Comparison of ENCODE assay signal across 23 cellular contexts in genomic region chr15:71078506-71079207, GRCh38. TPM values are rescaled to one million over a fixed set of nuclear protein-coding genes. Genes with fewer than 3 reads are reported as not detected.
DNase-seq lines count a peak whose midpoint lies in the region; ATAC-seq, FAIRE-seq and TF ChIP-seq lines count a peak whose summit lies in the region.
"Had no signal": no experiment of that assay in that cellular context is flagged by ENCODE, and none has a peak within 500 bp of the region (broad histone marks: within the 10 kb centered on the region; RNA-seq: fewer than 3 reads in every experiment).

No MANE protein-coding gene starts in this region.

- H3K36me3 ChIP-seq in PC-3 (ENCODE audit: low read depth, low read length), result no peaks in the 10 kb centered on the region
- no peaks in the 10 kb centered on the region for H3K36me3 ChIP-seq in pancreas
- no peaks in the 10 kb centered on the region for H3K36me3 ChIP-seq in OCI-LY7 (ENCODE audit: insufficient read depth, low read length)
- H3K36me3 ChIP-seq in CD4-positive, alpha-beta memory T cell (ENCODE audit: insufficient read depth, low read length), result no peaks in the 10 kb centered on the region
- H3K36me3 ChIP-seq: BLaER1 treated with 17β-estradiol and CSF1 and Interleukin-3, amounts not matched to agents 10 nM and 100 nM; HAP-1; left lung had no signal

- H3K9me3 Mint-ChIP-seq in CD4-positive, alpha-beta memory T cell, result peaks cover 0 to 12% (median 2%) of the 10 kb centered on the region in 8 donors
- H3K9me3 Mint-ChIP-seq: activated T-cell treated with anti-CD3 and anti-CD28 coated beads, Interleukin-2, amount 50 U/mL, for 24 hours; dendritic cell treated with granulocyte-macrophage colony-stimulating factor and Interleukin-4, amounts not matched to agents 40 ng/mL and 50 ng/mL, for 4 days; stimulated activated effector memory CD8-positive, alpha-beta T cell treated with anti-CD3 and anti-CD28 coated beads, Interleukin-12 subunit alpha, Interleukin-12 subunit beta, amount 100 ng/mL, for 72 hours had no signal

- no peak overlapping the region for H3K27ac Mint-ChIP-seq in CD4-positive, alpha-beta memory T cell
- H3K27ac Mint-ChIP-seq: activated T-cell treated with anti-CD3 and anti-CD28 coated beads, Interleukin-2, amount 50 U/mL, for 24 hours; dendritic cell treated with granulocyte-macrophage colony-stimulating factor and Interleukin-4, amounts not matched to agents 40 ng/mL and 50 ng/mL, for 4 days; stimulated activated effector memory CD8-positive, alpha-beta T cell treated with anti-CD3 and anti-CD28 coated beads, Interleukin-12 subunit alpha, Interleukin-12 subunit beta, amount 100 ng/mL, for 72 hours had no signal

- no peaks in the 10 kb centered on the region for H4K20me1 ChIP-seq in PC-3 (ENCODE audit: low read length)
- no peaks in the 10 kb centered on the region for H4K20me1 ChIP-seq in OCI-LY7 (ENCODE audit: insufficient read depth, low read length)
- H4K20me1 ChIP-seq: BLaER1 treated with 17β-estradiol and CSF1 and Interleukin-3, amounts not matched to agents 10 nM and 100 nM had no signal

- no peak for DNase-seq in A549 (ENCODE audit: low read depth in 1 of 2, low spot score in 1 of 2)
- DNase-seq in PC-3, result peak; percentile 4
- no peak for DNase-seq in epithelial cell of prostate (ENCODE audit: low read depth, low spot score)
- no peak for DNase-seq in pancreas
- DNase-seq in activated CD4-positive, alpha-beta T cell treated with anti-CD3 and anti-CD28 coated beads, Interleukin-2, amount 50 U/mL, for 1 hour, result no peak
- no peak for DNase-seq in OCI-LY7 (ENCODE audit: low spot score)
- DNase-seq in CD4-positive, alpha-beta memory T cell, result no peak
- DNase-seq: activated CD4-positive, CD25-positive, alpha-beta regulatory T cell treated with anti-CD3 and anti-CD28 coated beads, Interleukin-2, amount 50 U/mL, for 72 hours; activated naive CD4-positive, alpha-beta T cell; activated T-cell treated with anti-CD3 and anti-CD28 coated beads, Interleukin-2, amount 50 U/mL, for 24 hours; head of caudate nucleus; KBM-7; left lung; NCI-H1694; NCI-H526 treated with DMSO at 0.1 percent for 48 hours; stimulated activated CD4-positive, alpha-beta T cell treated with anti-CD3 and anti-CD28 coated beads, Interleukin-1b, Interleukin-23, amount 100 ng/mL, for 48 hours had no signal

- H3K4me2 ChIP-seq in A549 (peak overlapping the region; percentile 18; the same call in 1 of the 3 replicates), PC-3 (ENCODE audit: low read length) (peak overlapping the region; percentile 69), OCI-LY7 (ENCODE audit: low read length) (no peak overlapping the region)
- H3K4me2 ChIP-seq: BLaER1 treated with 17β-estradiol and CSF1 and Interleukin-3, amounts not matched to agents 10 nM and 100 nM had no signal

- no peak overlapping the region for H3K4me3 ChIP-seq in A549
- no peak overlapping the region for H3K4me3 ChIP-seq in PC-3 (ENCODE audit: low read length)
- H3K4me3 ChIP-seq in pancreas, result no peak overlapping the region
- no peak overlapping the region for H3K4me3 ChIP-seq in OCI-LY7 (ENCODE audit: low read depth, low read length, poor library complexity, severe bottlenecking)
- H3K4me3 ChIP-seq in CD4-positive, alpha-beta memory T cell (ENCODE audit: low read length in 2 of 2), result no peak overlapping the region
- H3K4me3 ChIP-seq: BLaER1 treated with 17β-estradiol and CSF1 and Interleukin-3, amounts not matched to agents 10 nM and 100 nM; HAP-1; left lung had no signal

- H3K4me1 ChIP-seq in A549, result peaks cover 7% of the 10 kb centered on the region; the same call in 1 of the 3 replicates
- peaks cover 31% of the 10 kb centered on the region for H3K4me1 ChIP-seq in PC-3 (ENCODE audit: insufficient read depth, low read length)
- no peaks in the 10 kb centered on the region for H3K4me1 ChIP-seq in pancreas
- H3K4me1 ChIP-seq in OCI-LY7 (ENCODE audit: insufficient read depth, low read length, poor library complexity, severe bottlenecking), result no peaks in the 10 kb centered on the region
- no peaks in the 10 kb centered on the region for H3K4me1 ChIP-seq in CD4-positive, alpha-beta memory T cell (ENCODE audit: insufficient read depth, low read length)
- H3K4me1 ChIP-seq: BLaER1 treated with 17β-estradiol and CSF1 and Interleukin-3, amounts not matched to agents 10 nM and 100 nM; HAP-1 had no signal

- H3K27me3 ChIP-seq in PC-3 (ENCODE audit: low read length) (no peaks in the 10 kb centered on the region), pancreas (no peaks in the 10 kb centered on the region)
- H3K27me3 ChIP-seq in CD4-positive, alpha-beta memory T cell (ENCODE audit: insufficient read depth, low read length), result no peaks in the 10 kb centered on the region
- H3K27me3 ChIP-seq: BLaER1 treated with 17β-estradiol and CSF1 and Interleukin-3, amounts not matched to agents 10 nM and 100 nM; left lung had no signal

- peak overlapping the region; percentile 77 for H3K9ac ChIP-seq in PC-3 (ENCODE audit: low read length)
- H3K9ac ChIP-seq: BLaER1 treated with 17β-estradiol and CSF1 and Interleukin-3, amounts not matched to agents 10 nM and 100 nM had no signal

- no peak overlapping the region for H3K4me3 Mint-ChIP-seq in CD4-positive, alpha-beta memory T cell
- H3K4me3 Mint-ChIP-seq: activated T-cell treated with anti-CD3 and anti-CD28 coated beads, Interleukin-2, amount 50 U/mL, for 24 hours; dendritic cell treated with granulocyte-macrophage colony-stimulating factor and Interleukin-4, amounts not matched to agents 40 ng/mL and 50 ng/mL, for 4 days; neural crest cell; stimulated activated effector memory CD8-positive, alpha-beta T cell treated with anti-CD3 and anti-CD28 coated beads, Interleukin-12 subunit alpha, Interleukin-12 subunit beta, amount 100 ng/mL, for 72 hours had no signal

- peaks cover 5 to 21% of the 10 kb centered on the region in 2 donors for H3K27me3 Mint-ChIP-seq in CD4-positive, alpha-beta memory T cell

- no peaks in the 10 kb centered on the region for H3K4me1 Mint-ChIP-seq in CD4-positive, alpha-beta memory T cell
- H3K4me1 Mint-ChIP-seq: neural crest cell; stimulated activated effector memory CD8-positive, alpha-beta T cell treated with anti-CD3 and anti-CD28 coated beads, Interleukin-12 subunit alpha, Interleukin-12 subunit beta, amount 100 ng/mL, for 72 hours had no signal

- H3K36me3 Mint-ChIP-seq in CD4-positive, alpha-beta memory T cell, result no peaks in the 10 kb centered on the region
- H3K36me3 Mint-ChIP-seq: stimulated activated effector memory CD8-positive, alpha-beta T cell treated with anti-CD3 and anti-CD28 coated beads, Interleukin-12 subunit alpha, Interleukin-12 subunit beta, amount 100 ng/mL, for 72 hours had no signal

- TF ChIP-seq EP300 in A549 (IDR thresholded peaks at IDR 0.05), result no peak

- H3K79me2 ChIP-seq in PC-3 (ENCODE audit: low read length), result no peaks in the 10 kb centered on the region
- no peaks in the 10 kb centered on the region for H3K79me2 ChIP-seq in OCI-LY7 (ENCODE audit: insufficient read depth, low read depth, low read length)

- no peak for FAIRE-seq in A549 (lab: Jason Lieb, UNC)
- no peak for FAIRE-seq in pancreas (lab: Jason Lieb, UNC)
- FAIRE-seq: endometrium had no signal

- ATAC-seq in A549 (no peak), PC-3 (peak; percentile 30), pancreas (no peak), GM21390 (IDR thresholded peaks at IDR 0.05; ENCODE audit: unreplicated experiment) (no peak)
- ATAC-seq: stimulated activated effector memory CD8-positive, alpha-beta T cell treated with anti-CD3 and anti-CD28 coated beads, Interleukin-12 subunit alpha, Interleukin-12 subunit beta, amount 100 ng/mL, for 72 hours had no signal

- H3K27ac ChIP-seq in A549 (peak overlapping the region in 1 of 2 experiments; percentile 2; a peak in 1 of 6 replicates), PC-3 (ENCODE audit: low read length) (peak overlapping the region; percentile 97), epithelial cell of prostate (peak overlapping the region; percentile 92), pancreas (peak overlapping the region in 3 of 4 donors; percentile 2 to 33 (median 32)), OCI-LY7 (ENCODE audit: low read depth, low read length, poor library complexity, severe bottlenecking) (no peak overlapping the region)
- H3K27ac ChIP-seq in CD4-positive, alpha-beta memory T cell (ENCODE audit: low read depth, low read length), result no peak overlapping the region
- H3K27ac ChIP-seq: BLaER1 treated with 17β-estradiol and CSF1 and Interleukin-3, amounts not matched to agents 10 nM and 100 nM had no signal

- H2AFZ ChIP-seq in PC-3 (ENCODE audit: low read length) (no peak overlapping the region), OCI-LY7 (ENCODE audit: low read length) (no peak overlapping the region)

- no peak for TF ChIP-seq CTCF in A549 (IDR thresholded peaks at IDR 0.05)
- TF ChIP-seq CTCF in PC-3 (conservative IDR thresholded peaks at IDR 0.05; ENCODE audit: low read depth, low read length), result no peak
- TF ChIP-seq CTCF in pancreas (IDR thresholded peaks at IDR 0.05), result no peak
- TF ChIP-seq CTCF in OCI-LY7 (conservative IDR thresholded peaks at IDR 0.05; ENCODE audit: low read length), result no peak

- BruUV-seq in PC-3 (replicated peaks; lab: Mats Ljungman, UMichigan), result no TSS peak
- no TSS peak for BruUV-seq in OCI-LY7 (replicated peaks; lab: Mats Ljungman, UMichigan)

- H3K9me3 ChIP-seq in A549 (0 out of 3 replicates have a peak, but pooled peaks cover 10% of the 10 kb centered on the region), PC-3 (ENCODE audit: low read length) (no peaks in the 10 kb centered on the region), pancreas (no peaks in the 10 kb centered on the region), OCI-LY7 (ENCODE audit: low read length) (no peaks in the 10 kb centered on the region)
- H3K9me3 ChIP-seq in CD4-positive, alpha-beta memory T cell (ENCODE audit: control insufficient read depth in 1 of 2, low read length in 2 of 2), result no peaks in the 10 kb centered on the region
- H3K9me3 ChIP-seq: HAP-1 had no signal

- peaks cover 9% of the 10 kb centered on the region for H3F3A ChIP-seq in PC-3 (ENCODE audit: low read length, unreplicated experiment)

- H3K9me2 ChIP-seq in PC-3 (replicated peaks; ENCODE audit: low read length) (no peaks in the 10 kb centered on the region), OCI-LY7 (ENCODE audit: insufficient read depth, low read length) (no peaks in the 10 kb centered on the region)

- POLR2A ChIA-PET in A549 (lab: Yijun Ruan, JAX) (interaction anchor here (0.6 kb wide), 1 partner anchor 210 kb away, joined by 5 read pairs; no protein-coding TSS in a partner anchor), PC-3 (lab: Charles Lee; ENCODE audit: unreplicated experiment) (no interaction called here), OCI-LY7 (lab: Charles Lee) (no interaction called here)
- POLR2A ChIA-PET in CD4-positive, alpha-beta memory T cell (lab: Charles Lee; ENCODE audit: partially characterized antibody), result no interaction called here

- CTCF ChIA-PET in A549 (lab: Yijun Ruan, JAX), result interaction anchor here (0.6 to 1.2 kb wide), 5 partner anchors 30 to 307 kb away, joined by 3 to 4 read pairs (median 3); no protein-coding TSS in a partner anchor
- CTCF ChIA-PET in PC-3 (lab: Charles Lee), result interaction anchor here (0.6 kb wide), 2 partner anchors 25 to 28 kb away, joined by 4 to 14 read pairs; no protein-coding TSS in a partner anchor
- CTCF ChIA-PET in OCI-LY7 (lab: Charles Lee; ENCODE audit: unreplicated experiment), result no interaction called here
- CTCF ChIA-PET in CD4-positive, alpha-beta memory T cell (lab: Charles Lee; ENCODE audit: partially characterized antibody), result no interaction called here

- WGBS in A549 (ENCODE audit: missing lambda C conversion rate), result 40% methylated on average over 6 of the region's 6 CpGs
- WGBS in pancreas, 2 donors, result 58 to 71% methylated on average over 6 of the region's 6 CpGs

- no peak for TF ChIP-seq RAD21 in A549 (conservative IDR thresholded peaks at IDR 0.05 in 1 of 2, IDR thresholded peaks at IDR 0.05 in 1 of 2)

- no peak for TF ChIP-seq POLR2A in A549 (IDR thresholded peaks at IDR 0.05; ENCODE audit: low read length)

- intact Hi-C loops in PC-3 (cut with micrococcal nuclease) (loop anchor here (5.0 kb wide), 1 partner anchor 66 kb away; no protein-coding TSS in a partner anchor), pancreas (cut with DNase I) (no loop called here), OCI-LY7 (cut with micrococcal nuclease; ENCODE audit: unreplicated experiment) (no loop called here)
- intact Hi-C loops in CD4-positive, alpha-beta memory T cell (cut with micrococcal nuclease), result no loop called here

RNA-seq across cellular contexts. Expression of gene THSD4, which starts 36.6 kb away (rescaled TPM):
- polyA plus RNA-seq in A549 (2011; rRNA removed), result 40.7 and 47.4 TPM in 2 replicates
- polyA plus RNA-seq in A549 (2012; cell fraction: cytosol; rRNA removed), result 11.8 and 13.5 TPM in 2 replicates
- polyA plus RNA-seq in A549 (2012; cell fraction: nucleus; rRNA removed), result 29.7 and 30.3 TPM in 2 replicates
- polyA plus RNA-seq in A549 (2017; fragmentation: RNase III; extraction: RNeasy Plus Mini Kit Qiagen cat#74134 plus additional on column Dnase treatment), result 14.6 to 15.8 TPM (median 15.3 TPM) in 3 replicates
- polyA minus RNA-seq in A549 (2011; rRNA and poly(A)+ RNA removed), result 79.8 and 103 TPM in 2 replicates
- total RNA-seq in PC-3 (2014; rRNA removed), result 29.0 and 39.3 TPM in 2 replicates
- 10 to 100 TPM in 5 of 6 donors, 1 to 10 TPM in 1; 6.0 to 17.8 (median 14.2) TPM for total RNA-seq in pancreas
- 1 to 10 TPM; 7.8 to 9.0 TPM for polyA plus RNA-seq in pancreas
- not detected in 2 replicates for total RNA-seq in OCI-LY7 (2014; rRNA removed; shearing (Covaris generic))
- not detected in 2 replicates for total RNA-seq in OCI-LY7 (2022)
- not detected for total RNA-seq in CD4-positive, alpha-beta memory T cell
- not detected for polyA plus RNA-seq in CD4-positive, alpha-beta memory T cell

Comparison
In these comparisons a context has a peak if more than half of its experiments do, and no peak if none do; other contexts are left out.
1. H3K27ac ChIP-seq: peak in PC-3 (single experiment), epithelial cell of prostate (single experiment) and pancreas (3 of 4); none in OCI-LY7 (single experiment) and CD4-positive, alpha-beta memory T cell (single experiment).
2. RNA of gene THSD4, which starts 36.6 kb away (total RNA-seq): 29.0 to 39.3 TPM in PC-3 and 6.0 to 17.8 TPM in pancreas; not detected in OCI-LY7 and not detected in CD4-positive, alpha-beta memory T cell; every median in the first group is over 4 times any median in the second.
3. CTCF ChIA-PET loops: an anchor here in A549 (0.6 to 1.2 kb wide) and PC-3 (0.6 kb wide); none called in OCI-LY7 and CD4-positive, alpha-beta memory T cell.